ENCODE assay signal across 9 cellular contexts in the genomic region with DNA sequence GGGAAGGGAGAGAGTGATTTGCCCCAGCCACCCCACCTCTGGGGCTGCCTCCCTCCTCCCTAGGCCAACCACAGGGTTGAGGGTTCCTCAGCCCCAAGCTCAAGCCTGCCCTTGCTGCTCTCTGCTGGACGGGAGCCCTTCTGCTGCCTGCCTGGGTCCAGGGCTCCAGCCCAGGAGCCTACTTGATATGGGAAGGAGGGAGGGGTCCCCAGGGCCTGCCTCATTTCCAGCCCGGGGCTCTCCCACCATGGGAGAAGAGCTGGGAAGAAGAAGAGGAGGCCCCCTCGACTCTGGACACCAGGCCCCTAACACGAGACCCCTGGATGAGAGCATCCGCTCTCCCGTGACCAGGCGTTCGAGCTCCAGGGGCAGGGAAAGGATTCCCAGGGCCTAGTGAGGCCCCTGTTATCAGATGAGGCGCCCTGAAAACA. TPM values are rescaled to one million over a fixed set of nuclear protein-coding genes. Genes with fewer than 3 reads are reported as not detected.
A peak's percentile ranks its signal among the peaks of the same experiment; 100 is the strongest.
DNase-seq lines count a peak whose midpoint lies in the region; ATAC-seq and TF ChIP-seq lines count a peak whose summit lies in the region.
"Had no signal": no experiment of that assay in that cellular context is flagged by ENCODE, and none has a peak within 500 bp of the region (broad histone marks: within the 10 kb centered on the region; RNA-seq: fewer than 3 reads in every experiment).

No MANE protein-coding gene starts in this region.

- H3K4me3 ChIP-seq in HUES6 (ENCODE audit: low read depth, low read length) (peak overlapping the region; percentile 83), brain microvascular endothelial cell (ENCODE audit: low read depth, low read length) (peak overlapping the region; percentile 58), stomach smooth muscle (ENCODE audit: low read length in 2 of 2) (peak overlapping the region; percentile 25 to 65)

- H3K27ac ChIP-seq in HUES6 (ENCODE audit: low read depth, low read length) (peak overlapping the region; percentile 97), brain microvascular endothelial cell (no peak overlapping the region), stomach smooth muscle (ENCODE audit: low read length) (no peak overlapping the region)

- no peaks in the 10 kb centered on the region for H3K27me3 ChIP-seq in HUES6 (ENCODE audit: control insufficient read depth, insufficient read depth, low read length)
- H3K27me3 ChIP-seq in brain microvascular endothelial cell (replicated peaks) = no peaks in the 10 kb centered on the region
- H3K27me3 ChIP-seq in stomach smooth muscle (ENCODE audit: control insufficient read depth in 1 of 2, insufficient read depth in 2 of 2, low read length in 2 of 2) = peaks cover 9 to 10% of the 10 kb centered on the region in 2 donors

- intact Hi-C loops in left colon (cut with DNase I, micrococcal nuclease) = no loop called here

- H3K9ac ChIP-seq in HUES6 (ENCODE audit: low read length) = peak overlapping the region; percentile 96
- H3K9ac ChIP-seq in stomach smooth muscle (ENCODE audit: low read length in 2 of 2) = peak overlapping the region in 1 of 2 donors; percentile 22

- in situ Hi-C loops in brain microvascular endothelial cell (cut with HindIII; ENCODE audit: low pct_ligation_motif_present, low sequenced_read_pairs) = no loop called here

- no peaks in the 10 kb centered on the region for H3K36me3 ChIP-seq in HUES6 (ENCODE audit: control insufficient read depth, insufficient read depth, low read length)
- no peaks in the 10 kb centered on the region for H3K36me3 ChIP-seq in brain microvascular endothelial cell (replicated peaks)
- no peaks in the 10 kb centered on the region for H3K36me3 ChIP-seq in stomach smooth muscle (ENCODE audit: control insufficient read depth in 2 of 2, insufficient read depth in 2 of 2, low read length in 2 of 2)

- no peak for TF ChIP-seq CTCF in brain microvascular endothelial cell (IDR thresholded peaks at IDR 0.05; ENCODE audit: low read depth, low read length, missing control alignments)

- H3K9me3 ChIP-seq in HUES6 (ENCODE audit: control insufficient read depth, insufficient read depth, low read depth, low read length) (no peaks in the 10 kb centered on the region), stomach smooth muscle (ENCODE audit: control insufficient read depth in 2 of 2, low read length in 2 of 2) (no peaks in the 10 kb centered on the region)

- H3K4me1 ChIP-seq in HUES6 (ENCODE audit: control insufficient read depth, insufficient read depth, low read length) (peaks cover 63% of the 10 kb centered on the region), stomach smooth muscle (ENCODE audit: control insufficient read depth, insufficient read depth, low read length) (peaks cover 20% of the 10 kb centered on the region)

- DNase-seq in brain microvascular endothelial cell (no peak), left colon (peak in 1 of 2 donors; percentile 45), NCI-H2081 (lab: John Stamatoyannopoulos, UW) (no peak), medulla oblongata (ENCODE audit: extremely low spot score) (no peak), SHP77 (lab: John Stamatoyannopoulos, UW) (no peak)
- no peak for DNase-seq in activated effector memory CD4-positive, alpha-beta T cell treated with Interleukin-2 at 50 U/mL for 16 hours
- DNase-seq: NCI-H69 had no signal

- peak; percentile 1 for ATAC-seq in left colon

RNA-seq across cellular contexts. Expression of a gene that starts 0.7 kb away (rescaled TPM):
- 10 to 100 TPM; 26.6 to 39.6 TPM for total RNA-seq in left colon

RNA-seq across cellular contexts. Expression of a gene that starts 21.3 kb away (rescaled TPM):
- 10 to 100 TPM; 20.3 to 29.9 TPM for total RNA-seq in left colon

RNA-seq across cellular contexts. Expression of a gene that starts 41.5 kb away (rescaled TPM):
- total RNA-seq in left colon = 10 to 100 TPM; 16.7 to 19.7 TPM

RNA-seq across cellular contexts. Expression of a gene that starts 41.7 kb away (rescaled TPM):
- 100 to 1,000 TPM; 310 to 381 TPM for total RNA-seq in left colon

RNA-seq across cellular contexts. Expression of a gene that starts 43.1 kb away (rescaled TPM):
- 10 to 100 TPM; 77.6 to 86.6 TPM for total RNA-seq in left colon
